In the genomic region with DNA sequence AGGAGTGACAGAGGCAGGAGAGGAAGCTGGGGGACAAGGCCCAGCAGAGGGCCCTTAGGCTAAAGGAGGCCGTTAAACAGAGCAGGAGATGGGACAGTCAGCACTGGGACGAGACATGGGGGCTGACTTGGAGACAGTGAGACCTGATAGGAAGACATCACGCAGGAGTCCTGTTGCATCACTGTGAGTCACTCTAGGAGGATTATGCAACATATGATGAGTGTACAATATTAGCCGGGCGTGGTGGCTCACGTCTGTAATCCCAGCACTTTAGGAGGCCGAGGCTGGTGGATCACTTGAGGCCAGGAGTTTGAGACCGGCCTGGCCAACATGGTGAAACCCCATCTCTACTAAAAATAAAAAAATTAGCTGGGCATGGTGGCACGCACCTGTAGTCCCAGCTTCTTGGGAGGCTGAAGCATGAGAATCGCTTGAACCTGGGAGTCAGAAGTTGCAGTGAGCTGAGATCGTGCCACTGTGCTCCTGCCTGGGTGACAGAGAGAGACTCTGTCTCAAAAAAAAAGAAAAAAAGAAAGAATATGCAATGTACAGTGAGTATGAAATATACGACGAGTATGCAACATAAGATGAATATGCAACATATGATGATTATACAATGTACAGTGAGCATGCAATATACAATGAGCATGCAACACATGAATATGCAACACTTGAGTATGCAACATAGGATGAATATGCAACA, we compare ENCODE assay signal across 8 cellular contexts.
DNase-seq lines count a peak whose midpoint lies in the region; TF ChIP-seq lines count a peak whose summit lies in the region.
"Not testable (repeated sequence)": the region's sequence is repeated elsewhere in the genome, so short reads cannot be mapped to it uniquely, and the experiment has no call there.

No MANE protein-coding gene starts in this region.

- not testable (repeated sequence) for H3K79me2 ChIP-seq in ACC112 (ENCODE audit: control insufficient read depth, insufficient read depth, low read length, unreplicated experiment)

- H3K4me1 ChIP-seq in ACC112 (ENCODE audit: control insufficient read depth, insufficient read depth, low read length, unreplicated experiment), result not testable (repeated sequence)
- H3K4me1 ChIP-seq in liver (ENCODE audit: control insufficient read depth in 4 of 4, insufficient read depth in 4 of 4, low read length in 3 of 4), result peaks cover 0 to 12% (median 8%) of the 10 kb centered on the region in 4 donors

- TF ChIP-seq RAD21 in liver (IDR thresholded peaks at IDR 0.05), result not testable (repeated sequence)

- peak overlapping the region; percentile 80 for H2AFZ ChIP-seq in ACC112 (ENCODE audit: low read length, unreplicated experiment)

- not testable (repeated sequence) for H3K4me3 ChIP-seq in ACC112 (ENCODE audit: low read depth, low read length); liver (ENCODE audit: low read depth in 1 of 3, low read length in 3 of 3); retinal pigment epithelial cell (ENCODE audit: low read length)

- not testable (repeated sequence) for TF ChIP-seq CTCF in liver (IDR thresholded peaks at IDR 0.05; ENCODE audit: low read depth, low read length, missing input control); retinal pigment epithelial cell (conservative IDR thresholded peaks at IDR 0.05; ENCODE audit: low read depth, low read length)

- peak overlapping the region; percentile 67 for H3K27ac ChIP-seq in ACC112 (ENCODE audit: low read depth, low read length)
- peak overlapping the region; percentile 58 to 59 for H3K27ac ChIP-seq in liver (ENCODE audit: low read depth in 1 of 2, low read length in 2 of 2)

- not testable (repeated sequence) for H3K27me3 ChIP-seq in ACC112 (ENCODE audit: insufficient read depth, low read length); liver (ENCODE audit: control insufficient read depth in 4 of 4, insufficient read depth in 4 of 4, low read length in 3 of 4)

- not testable (repeated sequence) for H3K36me3 ChIP-seq in ACC112 (ENCODE audit: insufficient read depth, low read length); liver (ENCODE audit: control insufficient read depth in 4 of 4, insufficient read depth in 3 of 4, low read depth in 1 of 4, low read length in 3 of 4)

- H3K9me3 ChIP-seq in liver (ENCODE audit: control insufficient read depth in 4 of 4, low read length in 3 of 4), result not testable (repeated sequence)

- WGBS in liver, result 74% methylated on average over 13 of the region's 13 CpGs

- not testable (repeated sequence) for H3K9ac ChIP-seq in liver (ENCODE audit: low read depth in 1 of 2, low read length in 2 of 2)

- DNase-seq in GM04503 (ENCODE audit: low read depth), result peak; percentile 83
- peak; percentile 87 for DNase-seq in M059J (ENCODE audit: low read depth)
- DNase-seq in SIG-M5 (lab: John Stamatoyannopoulos, UW), result peak; percentile 88
- peak; percentile 42 for DNase-seq in astrocyte of the hippocampus (ENCODE audit: low read depth, low spot score)
- DNase-seq in fibroblast of the conjunctiva (ENCODE audit: low read depth), result peak; percentile 88
- peak; percentile 39 for DNase-seq in retinal pigment epithelial cell (ENCODE audit: low read depth)

TF ChIP-seq in liver, 16 proteins besides CTCF, POLR2A, EP300 and RAD21:
- TF ChIP-seq JUND (IDR thresholded peaks at IDR 0.05) (peak; percentile 88 to 92), ATF3 (IDR thresholded peaks at IDR 0.05) (peak; percentile 94)
